1 cellular context compared by ENCODE assay signal in genomic region chr7:17070117-17070750, GRCh38.
TF ChIP-seq lines count a peak whose summit lies in the region.

No MANE protein-coding gene starts in this region.

TF ChIP-seq in GM12878, 131 proteins besides CTCF, POLR2A, EP300 and RAD21 (continued from another document and continues in another):
- TF ChIP-seq, protein P1, sequence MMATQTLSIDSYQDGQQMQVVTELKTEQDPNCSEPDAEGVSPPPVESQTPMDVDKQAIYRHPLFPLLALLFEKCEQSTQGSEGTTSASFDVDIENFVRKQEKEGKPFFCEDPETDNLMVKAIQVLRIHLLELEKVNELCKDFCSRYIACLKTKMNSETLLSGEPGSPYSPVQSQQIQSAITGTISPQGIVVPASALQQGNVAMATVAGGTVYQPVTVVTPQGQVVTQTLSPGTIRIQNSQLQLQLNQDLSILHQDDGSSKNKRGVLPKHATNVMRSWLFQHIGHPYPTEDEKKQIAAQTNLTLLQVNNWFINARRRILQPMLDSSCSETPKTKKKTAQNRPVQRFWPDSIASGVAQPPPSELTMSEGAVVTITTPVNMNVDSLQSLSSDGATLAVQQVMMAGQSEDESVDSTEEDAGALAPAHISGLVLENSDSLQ (IDR thresholded peaks at IDR 0.05), result 0 out of 2 replicates have a peak, but pooled peaks have one; percentile 27
- TF ChIP-seq NFXL1 (IDR thresholded peaks at IDR 0.05; ENCODE audit: borderline replicate concordance) (no peak), ZNF622 (IDR thresholded peaks at IDR 0.05) (no peak), GABPA (IDR thresholded peaks at IDR 0.05; ENCODE audit: low read depth) (0 out of 2 replicates have a peak, but pooled peaks have one; percentile 28), ETV6 (conservative IDR thresholded peaks at IDR 0.05 in 1 of 2, IDR thresholded peaks at IDR 0.05 in 1 of 2; ENCODE audit: borderline replicate concordance in 1 of 2, low read depth in 1 of 2) (no peak), ZBTB33 (IDR thresholded peaks at IDR 0.05) (no peak), IRF5 (IDR thresholded peaks at IDR 0.05; ENCODE audit: borderline replicate concordance) (no peak), ATF7 (IDR thresholded peaks at IDR 0.05; ENCODE audit: low read depth) (peak; percentile 27; the same call in 1 of the 2 replicates), IKZF2 (IDR thresholded peaks at IDR 0.05) (0 out of 4 replicates have a peak, but pooled peaks have one; percentile 17 to 35), YBX1 (IDR thresholded peaks at IDR 0.05) (no peak), CHD2 (IDR thresholded peaks at IDR 0.05; ENCODE audit: borderline replicate concordance, low read depth, low read length) (no peak), FOXM1 (IDR thresholded peaks at IDR 0.05; ENCODE audit: low read depth, low read length) (no peak), WRNIP1 (IDR thresholded peaks at IDR 0.05; ENCODE audit: borderline replicate concordance, low read depth, low read length) (no peak), NFIC (IDR thresholded peaks at IDR 0.05; ENCODE audit: low read depth, low read length) (peak; percentile 69), TCF7 (IDR thresholded peaks at IDR 0.05; ENCODE audit: borderline replicate concordance) (no peak), HDGF (IDR thresholded peaks at IDR 0.05) (no peak), TAF1 (IDR thresholded peaks at IDR 0.05; ENCODE audit: borderline replicate concordance, low read depth, low read length) (no peak), SIX5 (IDR thresholded peaks at IDR 0.05; ENCODE audit: low read depth, low read length, severe bottlenecking) (no peak), NKRF (conservative IDR thresholded peaks at IDR 0.05) (no peak), MTA3 (IDR thresholded peaks at IDR 0.05; ENCODE audit: borderline replicate concordance, low read length) (no peak), MAX (IDR thresholded peaks at IDR 0.05; ENCODE audit: low read depth, low read length) (no peak), BRCA1 (IDR thresholded peaks at IDR 0.05; ENCODE audit: low read depth, low read length) (no peak), SP1 (IDR thresholded peaks at IDR 0.05; ENCODE audit: low read depth, low read length) (no peak), CBX3 (IDR thresholded peaks at IDR 0.05; ENCODE audit: borderline replicate concordance, low read depth) (no peak), EZH2 (IDR thresholded peaks at IDR 0.05; ENCODE audit: borderline replicate concordance, control insufficient read depth, low read depth, low read length) (no peak), E2F4 (IDR thresholded peaks at IDR 0.05; ENCODE audit: low read depth, low read length) (no peak), DPF2 (IDR thresholded peaks at IDR 0.05) (0 out of 2 replicates have a peak, but pooled peaks have one; percentile 31), JUNB (IDR thresholded peaks at IDR 0.05) (peak; percentile 41), POLR2AphosphoS2 (IDR thresholded peaks at IDR 0.05; ENCODE audit: low read depth, low read length) (no peak), MXI1 (IDR thresholded peaks at IDR 0.05; ENCODE audit: low read depth, low read length) (no peak), ZZZ3 (IDR thresholded peaks at IDR 0.05; ENCODE audit: control insufficient read depth, insufficient read length, low read depth) (no peak), ASH2L (IDR thresholded peaks at IDR 0.05; ENCODE audit: borderline replicate concordance, low read depth) (no peak), JUND (IDR thresholded peaks at IDR 0.05; ENCODE audit: low read depth, low read length) (no peak), FOXK2 (IDR thresholded peaks at IDR 0.05) (no peak), RELB (IDR thresholded peaks at IDR 0.05; ENCODE audit: low read depth) (peak; percentile 41; the same call in 1 of the 2 replicates), RFX5 (IDR thresholded peaks at IDR 0.05; ENCODE audit: low read depth, low read length) (peak; percentile 71; the same call in 1 of the 2 replicates), PML (IDR thresholded peaks at IDR 0.05; ENCODE audit: low read length) (no peak), MTA2 (IDR thresholded peaks at IDR 0.05; ENCODE audit: low read depth) (peak; percentile 78), CHD1 (IDR thresholded peaks at IDR 0.05; ENCODE audit: low read depth, low read length) (no peak), ZNF207 (IDR thresholded peaks at IDR 0.05; ENCODE audit: borderline replicate concordance) (no peak), LARP7 (IDR thresholded peaks at IDR 0.05) (no peak), NBN (IDR thresholded peaks at IDR 0.05) (no peak), CREM (IDR thresholded peaks at IDR 0.05; ENCODE audit: low read depth) (no peak), IRF4 (IDR thresholded peaks at IDR 0.05; ENCODE audit: low read depth, low read length) (no peak), MLLT1 (IDR thresholded peaks at IDR 0.05) (no peak), RBBP5 (conservative IDR thresholded peaks at IDR 0.05) (no peak), PAX8 (IDR thresholded peaks at IDR 0.05) (no peak)
- TF ChIP-seq, protein P2, sequence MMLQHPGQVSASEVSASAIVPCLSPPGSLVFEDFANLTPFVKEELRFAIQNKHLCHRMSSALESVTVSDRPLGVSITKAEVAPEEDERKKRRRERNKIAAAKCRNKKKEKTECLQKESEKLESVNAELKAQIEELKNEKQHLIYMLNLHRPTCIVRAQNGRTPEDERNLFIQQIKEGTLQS (IDR thresholded peaks at IDR 0.05; ENCODE audit: borderline replicate concordance, extremely low read depth, low read depth, low read length), result no peak
- TF ChIP-seq, protein P3, sequence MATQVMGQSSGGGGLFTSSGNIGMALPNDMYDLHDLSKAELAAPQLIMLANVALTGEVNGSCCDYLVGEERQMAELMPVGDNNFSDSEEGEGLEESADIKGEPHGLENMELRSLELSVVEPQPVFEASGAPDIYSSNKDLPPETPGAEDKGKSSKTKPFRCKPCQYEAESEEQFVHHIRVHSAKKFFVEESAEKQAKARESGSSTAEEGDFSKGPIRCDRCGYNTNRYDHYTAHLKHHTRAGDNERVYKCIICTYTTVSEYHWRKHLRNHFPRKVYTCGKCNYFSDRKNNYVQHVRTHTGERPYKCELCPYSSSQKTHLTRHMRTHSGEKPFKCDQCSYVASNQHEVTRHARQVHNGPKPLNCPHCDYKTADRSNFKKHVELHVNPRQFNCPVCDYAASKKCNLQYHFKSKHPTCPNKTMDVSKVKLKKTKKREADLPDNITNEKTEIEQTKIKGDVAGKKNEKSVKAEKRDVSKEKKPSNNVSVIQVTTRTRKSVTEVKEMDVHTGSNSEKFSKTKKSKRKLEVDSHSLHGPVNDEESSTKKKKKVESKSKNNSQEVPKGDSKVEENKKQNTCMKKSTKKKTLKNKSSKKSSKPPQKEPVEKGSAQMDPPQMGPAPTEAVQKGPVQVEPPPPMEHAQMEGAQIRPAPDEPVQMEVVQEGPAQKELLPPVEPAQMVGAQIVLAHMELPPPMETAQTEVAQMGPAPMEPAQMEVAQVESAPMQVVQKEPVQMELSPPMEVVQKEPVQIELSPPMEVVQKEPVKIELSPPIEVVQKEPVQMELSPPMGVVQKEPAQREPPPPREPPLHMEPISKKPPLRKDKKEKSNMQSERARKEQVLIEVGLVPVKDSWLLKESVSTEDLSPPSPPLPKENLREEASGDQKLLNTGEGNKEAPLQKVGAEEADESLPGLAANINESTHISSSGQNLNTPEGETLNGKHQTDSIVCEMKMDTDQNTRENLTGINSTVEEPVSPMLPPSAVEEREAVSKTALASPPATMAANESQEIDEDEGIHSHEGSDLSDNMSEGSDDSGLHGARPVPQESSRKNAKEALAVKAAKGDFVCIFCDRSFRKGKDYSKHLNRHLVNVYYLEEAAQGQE (IDR thresholded peaks at IDR 0.05; ENCODE audit: low read depth, low read length), result no peak
- TF ChIP-seq, protein P4, sequence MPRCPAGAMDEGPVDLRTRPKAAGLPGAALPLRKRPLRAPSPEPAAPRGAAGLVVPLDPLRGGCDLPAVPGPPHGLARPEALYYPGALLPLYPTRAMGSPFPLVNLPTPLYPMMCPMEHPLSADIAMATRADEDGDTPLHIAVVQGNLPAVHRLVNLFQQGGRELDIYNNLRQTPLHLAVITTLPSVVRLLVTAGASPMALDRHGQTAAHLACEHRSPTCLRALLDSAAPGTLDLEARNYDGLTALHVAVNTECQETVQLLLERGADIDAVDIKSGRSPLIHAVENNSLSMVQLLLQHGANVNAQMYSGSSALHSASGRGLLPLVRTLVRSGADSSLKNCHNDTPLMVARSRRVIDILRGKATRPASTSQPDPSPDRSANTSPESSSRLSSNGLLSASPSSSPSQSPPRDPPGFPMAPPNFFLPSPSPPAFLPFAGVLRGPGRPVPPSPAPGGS (IDR thresholded peaks at IDR 0.05; ENCODE audit: borderline replicate concordance, insufficient read depth, low read depth, low read length, poor library complexity, severe bottlenecking), result no peak
